In genomic region chr21:35457097-35457496, GRCh38 we compare ENCODE assay signal across 1 cellular context.
TF ChIP-seq lines count a peak whose summit lies in the region.

No MANE protein-coding gene starts in this region.

TF ChIP-seq in K562, 482 proteins besides CTCF, POLR2A, EP300 and RAD21 (continued from another document):
- TF ChIP-seq ZNF280B (CRISPR knock-in tag; IDR thresholded peaks at IDR 0.05): no peak
- TF ChIP-seq BHLHE40 (IDR thresholded peaks at IDR 0.05; ENCODE audit: low read length): no peak
- no peak for TF ChIP-seq PML (IDR thresholded peaks at IDR 0.05; ENCODE audit: low read length)
- no peak for TF ChIP-seq NFE2 (IDR thresholded peaks at IDR 0.05; ENCODE audit: low read depth)
- TF ChIP-seq CEBPG (CRISPR knock-in tag; IDR thresholded peaks at IDR 0.05): no peak
- TF ChIP-seq CEBPG (tag; conservative IDR thresholded peaks at IDR 0.05 in 1 of 2, IDR thresholded peaks at IDR 0.05 in 1 of 2): peak in 1 of 2 experiments; percentile 8; a peak in 1 of 4 replicates
- no peak for TF ChIP-seq MBD1 (CRISPR knock-in tag; IDR thresholded peaks at IDR 0.05)
- no peak for TF ChIP-seq ZNF449 (CRISPR knock-in tag; IDR thresholded peaks at IDR 0.05)
TF ChIP-seq in K562: peak in this region for 1.
